ENCODE assay signal across 15 cellular contexts in genomic region chr14:81147140-81147897, GRCh38.
DNase-seq lines count a peak whose midpoint lies in the region; ATAC-seq lines count a peak whose summit lies in the region.
"Had no signal": no experiment of that assay in that cellular context is flagged by ENCODE, and none has a peak within 500 bp of the region (broad histone marks: within the 10 kb centered on the region; RNA-seq: fewer than 3 reads in every experiment).

No MANE protein-coding gene starts in this region.

- H3K4me1 ChIP-seq in HAP-1, result no peaks in the 10 kb centered on the region

- in situ Hi-C loops in HAP-1 (cut with MboI; ENCODE audit: low sequenced_read_pairs), result no loop called here

- no peak overlapping the region for H3K4me3 Mint-ChIP-seq in activated CD8-positive, alpha-beta memory T cell treated with anti-CD3 and anti-CD28 coated beads, Interleukin-2, amount 10 ng/mL, durations not matched to agents 7 days and 5 days
- H3K4me3 Mint-ChIP-seq in stimulated activated naive B cell treated with anti-CD40 and anti-IgM and Interleukin-4, amounts not matched to agents 10 μg/mL and 1 μg/mL and 100 μg/mL, for 72 hours, result no peak overlapping the region
- H3K4me3 Mint-ChIP-seq: activated naive CD4-positive, alpha-beta T cell treated with anti-CD3 and anti-CD28 coated beads, Interleukin-2, amount 10 ng/mL, durations not matched to agents 7 days and 5 days; HFFc6 had no signal

- no peaks in the 10 kb centered on the region for H3K27me3 ChIP-seq in HAP-1 (ENCODE audit: low read depth)
- H3K27me3 ChIP-seq: heart left ventricle, neutrophil, upper lobe of right lung had no signal

- H3K27me3 Mint-ChIP-seq in activated CD8-positive, alpha-beta memory T cell treated with anti-CD3 and anti-CD28 coated beads, Interleukin-2, amount 10 ng/mL, durations not matched to agents 7 days and 5 days, result no peaks in the 10 kb centered on the region
- H3K27me3 Mint-ChIP-seq in stimulated activated naive B cell treated with anti-CD40 and anti-IgM and Interleukin-4, amounts not matched to agents 10 μg/mL and 1 μg/mL and 100 μg/mL, for 72 hours, result no peaks in the 10 kb centered on the region
- H3K27me3 Mint-ChIP-seq: activated naive CD4-positive, alpha-beta T cell treated with anti-CD3 and anti-CD28 coated beads, Interleukin-2, amount 10 ng/mL, durations not matched to agents 7 days and 5 days had no signal

- peaks cover 11% of the 10 kb centered on the region for H3K4me1 Mint-ChIP-seq in activated CD8-positive, alpha-beta memory T cell treated with anti-CD3 and anti-CD28 coated beads, Interleukin-2, amount 10 ng/mL, durations not matched to agents 7 days and 5 days
- peaks cover 9 to 14% of the 10 kb centered on the region in 2 donors for H3K4me1 Mint-ChIP-seq in stimulated activated naive B cell treated with anti-CD40 and anti-IgM and Interleukin-4, amounts not matched to agents 10 μg/mL and 1 μg/mL and 100 μg/mL, for 72 hours

- H3K36me3 Mint-ChIP-seq in activated CD8-positive, alpha-beta memory T cell treated with anti-CD3 and anti-CD28 coated beads, Interleukin-2, amount 10 ng/mL, durations not matched to agents 7 days and 5 days, result no peaks in the 10 kb centered on the region
- peaks cover 13 to 20% of the 10 kb centered on the region in 2 donors for H3K36me3 Mint-ChIP-seq in stimulated activated naive B cell treated with anti-CD40 and anti-IgM and Interleukin-4, amounts not matched to agents 10 μg/mL and 1 μg/mL and 100 μg/mL, for 72 hours
- H3K36me3 Mint-ChIP-seq: activated naive CD4-positive, alpha-beta T cell treated with anti-CD3 and anti-CD28 coated beads, Interleukin-2, amount 10 ng/mL, durations not matched to agents 7 days and 5 days had no signal

- peak; percentile 12 for ATAC-seq in activated CD8-positive, alpha-beta memory T cell treated with anti-CD3 and anti-CD28 coated beads, Interleukin-2, amount 10 ng/mL, durations not matched to agents 7 days and 5 days
- peak; percentile 67 for ATAC-seq in GM21619 (IDR thresholded peaks at IDR 0.05; ENCODE audit: unreplicated experiment)
- peak; percentile 78 for ATAC-seq in HG03571 (IDR thresholded peaks at IDR 0.05; ENCODE audit: unreplicated experiment)
- ATAC-seq in stimulated activated naive B cell treated with anti-CD40 and anti-IgM and Interleukin-4, amounts not matched to agents 10 μg/mL and 1 μg/mL and 100 μg/mL, for 72 hours (replicated peaks), result no peak
- ATAC-seq: heart left ventricle, upper lobe of right lung had no signal

- H3K9me3 Mint-ChIP-seq in activated CD8-positive, alpha-beta memory T cell treated with anti-CD3 and anti-CD28 coated beads, Interleukin-2, amount 10 ng/mL, durations not matched to agents 7 days and 5 days (ENCODE audit: low read depth), result no peaks in the 10 kb centered on the region
- peaks cover 0 to 3% of the 10 kb centered on the region in 2 donors for H3K9me3 Mint-ChIP-seq in stimulated activated naive B cell treated with anti-CD40 and anti-IgM and Interleukin-4, amounts not matched to agents 10 μg/mL and 1 μg/mL and 100 μg/mL, for 72 hours
- H3K9me3 Mint-ChIP-seq: activated naive CD4-positive, alpha-beta T cell treated with anti-CD3 and anti-CD28 coated beads, Interleukin-2, amount 10 ng/mL, durations not matched to agents 7 days and 5 days; HFFc6 had no signal

- H3K9me3 ChIP-seq in HAP-1, result no peaks in the 10 kb centered on the region
- H3K9me3 ChIP-seq: heart left ventricle, neutrophil, upper lobe of right lung had no signal

- H3K4me3 ChIP-seq in HAP-1, result no peak overlapping the region
- H3K4me3 ChIP-seq: heart left ventricle, upper lobe of right lung had no signal

- no peaks in the 10 kb centered on the region for H3K36me3 ChIP-seq in HAP-1 (replicated peaks)
- H3K36me3 ChIP-seq: heart left ventricle, neutrophil, upper lobe of right lung had no signal

- no peak for DNase-seq in activated CD8-positive, alpha-beta memory T cell treated with anti-CD3 and anti-CD28 coated beads, Interleukin-2, amount 10 ng/mL, durations not matched to agents 7 days and 5 days
- no peak for DNase-seq in activated CD8-positive, alpha-beta memory T cell treated with anti-CD3 and anti-CD28 coated beads, Interleukin-2, amount 50 U/mL, for 4 hours
- no peak for DNase-seq in stimulated activated naive B cell treated with anti-CD40 and anti-IgM and Interleukin-4, amounts not matched to agents 10 μg/mL and 1 μg/mL and 100 μg/mL, for 72 hours
- DNase-seq in mucosa of gallbladder (ENCODE audit: low spot score) (no peak), DMS153 treated with DMSO at 0.1 percent for 48 hours (lab: John Stamatoyannopoulos, UW; ENCODE audit: unreplicated experiment) (no peak), HAP-1 (ENCODE audit: low spot score in 2 of 2) (no peak)
- DNase-seq: activated CD4-positive, alpha-beta T cell treated with anti-CD3 and anti-CD28 coated beads for 4 hours; activated naive CD4-positive, alpha-beta T cell treated with anti-CD3 and anti-CD28 coated beads, Interleukin-2, amount 10 ng/mL, durations not matched to agents 7 days and 5 days; heart left ventricle; HFFc6; NCI-H1092; upper lobe of right lung had no signal

- CTCF ChIA-PET in activated CD8-positive, alpha-beta memory T cell treated with anti-CD3 and anti-CD28 coated beads, Interleukin-2, amount 10 ng/mL, durations not matched to agents 7 days and 5 days (lab: Charles Lee), result interaction anchor here (1.3 kb wide), 1 partner anchor 17 kb away, joined by 3 read pairs; no protein-coding TSS in a partner anchor

- H3K27ac Mint-ChIP-seq in activated CD8-positive, alpha-beta memory T cell treated with anti-CD3 and anti-CD28 coated beads, Interleukin-2, amount 10 ng/mL, durations not matched to agents 7 days and 5 days, result no peak overlapping the region
- H3K27ac Mint-ChIP-seq in stimulated activated naive B cell treated with anti-CD40 and anti-IgM and Interleukin-4, amounts not matched to agents 10 μg/mL and 1 μg/mL and 100 μg/mL, for 72 hours, result peak overlapping the region; percentile 5
- H3K27ac Mint-ChIP-seq: activated naive CD4-positive, alpha-beta T cell treated with anti-CD3 and anti-CD28 coated beads, Interleukin-2, amount 10 ng/mL, durations not matched to agents 7 days and 5 days; HFFc6 had no signal

Comparison
In these comparisons a context has a peak if more than half of its experiments do, and no peak if none do; other contexts are left out.
1. ATAC-seq: peak in activated CD8-positive, alpha-beta memory T cell treated with anti-CD3 and anti-CD28 coated beads, Interleukin-2, amount 10 ng/mL, durations not matched to agents 7 days and 5 days (single experiment), GM21619 (single experiment) and HG03571 (single experiment); none in stimulated activated naive B cell treated with anti-CD40 and anti-IgM and Interleukin-4, amounts not matched to agents 10 μg/mL and 1 μg/mL and 100 μg/mL, for 72 hours (0 of 2).